In the genomic region with DNA sequence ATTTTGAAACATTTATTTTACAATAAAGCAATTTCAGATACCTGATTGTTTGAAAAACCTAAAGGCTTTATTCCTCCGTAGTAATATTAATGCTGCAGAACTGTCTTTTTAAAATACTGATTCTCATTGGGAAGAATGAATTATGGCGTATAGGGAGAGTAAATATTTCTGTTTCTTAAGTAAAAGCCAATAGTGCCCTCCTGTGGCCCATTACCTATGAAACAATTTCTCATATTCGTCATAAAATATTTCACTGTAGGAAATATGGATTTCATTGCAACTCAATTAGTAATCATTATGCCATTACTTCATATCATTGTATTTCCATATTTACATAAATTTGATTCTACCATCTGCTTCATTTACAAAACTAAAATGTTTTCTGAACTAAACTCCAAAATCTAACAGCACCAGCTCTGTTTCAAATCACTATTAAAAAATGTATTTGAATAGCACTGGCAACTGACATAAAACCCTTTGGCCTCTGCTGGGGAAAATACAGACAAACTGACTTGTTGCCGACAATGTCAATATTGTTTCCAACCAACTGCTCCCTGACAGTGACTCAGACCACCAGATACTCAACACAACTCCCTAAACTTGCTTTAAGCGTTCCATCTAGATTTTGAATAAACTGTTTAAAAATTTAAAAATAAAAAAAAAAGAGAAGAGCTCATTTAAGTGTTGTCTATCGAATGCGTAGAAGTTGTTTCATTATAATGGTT, we compare ENCODE assay signal across 10 cellular contexts.
DNase-seq lines count a peak whose midpoint lies in the region; ATAC-seq and TF ChIP-seq lines count a peak whose summit lies in the region.
"Had no signal": no experiment of that assay in that cellular context is flagged by ENCODE, and none has a peak within 500 bp of the region (broad histone marks: within the 10 kb centered on the region; RNA-seq: fewer than 3 reads in every experiment).

No MANE protein-coding gene starts in this region.

- H4K8ac ChIP-seq in H9 (replicated peaks; ENCODE audit: insufficient read length, low read depth, low read length): no peak overlapping the region

- H3K9me3 Mint-ChIP-seq in H9: no peaks in the 10 kb centered on the region

- no peak overlapping the region for H3K4me2 ChIP-seq in H9 (ENCODE audit: insufficient read depth, insufficient read length, low read length)
- peak overlapping the region; percentile 56 for H3K4me2 ChIP-seq in OCI-LY3 (ENCODE audit: low read length)

- no peak overlapping the region for H3K56ac ChIP-seq in H9 (ENCODE audit: insufficient read length, low read depth, low read length)

- H3K27me3 Mint-ChIP-seq in H9 (ENCODE audit: low read depth): no peaks in the 10 kb centered on the region

- H3T11ph ChIP-seq in H9 (ENCODE audit: low read length): no peak overlapping the region

- no peak overlapping the region for H2BK12ac ChIP-seq in H9 (ENCODE audit: insufficient read length, low read depth, low read length)

- no peak overlapping the region for H4K91ac ChIP-seq in H9 (ENCODE audit: insufficient read length, low read depth, low read length)

- H3K27ac Mint-ChIP-seq in H9: no peak overlapping the region

- DNase-seq in AG09309 (ENCODE audit: low read depth) (no peak), H9 (no peak), fibroblast of villous mesenchyme (ENCODE audit: low read depth) (peak; percentile 68), OCI-M2 (lab: John Stamatoyannopoulos, UW; ENCODE audit: unreplicated experiment) (no peak), NCI-H1092 (lab: John Stamatoyannopoulos, UW) (no peak)
- no peak for DNase-seq in activated CD4-positive, alpha-beta T cell treated with anti-CD3 and anti-CD28 coated beads, Interleukin-2, amount 50 U/mL, for 4 hours
- DNase-seq: T-helper 1 cell had no signal

- no peaks in the 10 kb centered on the region for H3K9me3 ChIP-seq in H9 (ENCODE audit: control insufficient read depth, low read depth, low read length)
- H3K9me3 ChIP-seq in OCI-LY3 (ENCODE audit: insufficient read depth, low read length): no peaks in the 10 kb centered on the region
- H3K9me3 ChIP-seq: ascending aorta had no signal

- no peak overlapping the region for H3K14ac ChIP-seq in H9 (ENCODE audit: insufficient read depth, low read length)

- H3K79me1 ChIP-seq in H9 (ENCODE audit: insufficient read depth, low read depth, low read length, poor library complexity, severe bottlenecking): no peaks in the 10 kb centered on the region

- no peak overlapping the region for H2AFZ ChIP-seq in H9 (ENCODE audit: low read length)
- peak overlapping the region; percentile 78; the same call in 1 of the 2 replicates for H2AFZ ChIP-seq in OCI-LY3 (ENCODE audit: low read depth, low read length)

- H4K20me1 ChIP-seq in H9 (ENCODE audit: control insufficient read depth, insufficient read depth, insufficient read length) (no peaks in the 10 kb centered on the region), OCI-LY3 (ENCODE audit: insufficient read depth, low read length) (no peaks in the 10 kb centered on the region)

- no CpG with 5 or more reads among the region's 7 CpGs for WGBS in H9 (ENCODE audit: extremely low coverage, insufficient read length, low lambda C conversion rate)

- no peaks in the 10 kb centered on the region for H3K23me2 ChIP-seq in H9 (ENCODE audit: insufficient read length, low read depth, low read length, poor library complexity, severe bottlenecking)

- H3K4me3 Mint-ChIP-seq in H9: no peak overlapping the region

- H2BK15ac ChIP-seq in H9 (ENCODE audit: low read depth, low read length): no peak overlapping the region

- H2BK20ac ChIP-seq in H9 (ENCODE audit: low read depth, low read length, poor library complexity, severe bottlenecking): no peak overlapping the region

- H3K9ac ChIP-seq in H9 (ENCODE audit: extremely low read depth, insufficient read length, low read length) (no peak overlapping the region), OCI-LY3 (ENCODE audit: low read length) (peak overlapping the region; percentile 28; the same call in 1 of the 2 replicates)

- H3K23ac ChIP-seq in H9 (ENCODE audit: insufficient read length, low read depth, low read length): no peak overlapping the region

- H3K4me3 ChIP-seq in AG09309 (ENCODE audit: control insufficient read depth, low read depth, low read length): no peak overlapping the region
- no peak overlapping the region; the same call in none of the 2 replicates for H3K4me3 ChIP-seq in OCI-LY3 (ENCODE audit: low read length)
- H3K4me3 ChIP-seq in fibroblast of villous mesenchyme (ENCODE audit: low read depth, low read length): no peak overlapping the region
- H3K4me3 ChIP-seq: ascending aorta had no signal

- H3K27me3 ChIP-seq in H9 (ENCODE audit: insufficient read depth, low read length): no peaks in the 10 kb centered on the region
- H3K27me3 ChIP-seq in OCI-LY3 (ENCODE audit: low read depth, low read length): no peaks in the 10 kb centered on the region
- H3K27me3 ChIP-seq: ascending aorta had no signal

- no peaks in the 10 kb centered on the region for H3K36me3 ChIP-seq in OCI-LY3 (replicated peaks; ENCODE audit: low read depth, low read length)
- H3K36me3 ChIP-seq: ascending aorta had no signal

- H3K18ac ChIP-seq in H9 (ENCODE audit: insufficient read length, low read depth, low read length): no peak overlapping the region

- no peaks in the 10 kb centered on the region for H3K79me2 ChIP-seq in H9 (ENCODE audit: insufficient read depth, low read length)
- no peaks in the 10 kb centered on the region for H3K79me2 ChIP-seq in OCI-LY3 (ENCODE audit: low read length)

- H4K5ac ChIP-seq in H9 (ENCODE audit: insufficient read length, low read depth, low read length): no peak overlapping the region

- no peak overlapping the region for H3K4ac ChIP-seq in H9 (ENCODE audit: low read depth, low read length)

- no peak overlapping the region for H2BK5ac ChIP-seq in H9 (ENCODE audit: insufficient read length, low read length)

- no peaks in the 10 kb centered on the region for H3K36me3 Mint-ChIP-seq in H9 (ENCODE audit: insufficient read depth in 1 of 3, low read depth in 3 of 3)

- ATAC-seq in HG02981 (IDR thresholded peaks at IDR 0.05; ENCODE audit: unreplicated experiment): no peak

- H2BK120ac ChIP-seq in H9 (ENCODE audit: low read depth, low read length, poor library complexity, severe bottlenecking): no peak overlapping the region

- H3K4me1 ChIP-seq in H9 (ENCODE audit: insufficient read depth, low read length) (no peaks in the 10 kb centered on the region), OCI-LY3 (ENCODE audit: low read length) (peaks cover 31% of the 10 kb centered on the region)
- H3K4me1 ChIP-seq: ascending aorta had no signal

- no peak overlapping the region for H2AK5ac ChIP-seq in H9 (ENCODE audit: insufficient read length, low read length)

- H3K27ac ChIP-seq in H9 (ENCODE audit: insufficient read length, low read depth, low read length) (no peak overlapping the region), OCI-LY3 (ENCODE audit: low read length) (peak overlapping the region; percentile 38)
- H3K27ac ChIP-seq: ascending aorta had no signal

- H3K4me1 Mint-ChIP-seq in H9: no peaks in the 10 kb centered on the region; a peak in 1 of 4 replicates

- peak; percentile 39 for TF ChIP-seq CTCF in AG09309 (IDR thresholded peaks at IDR 0.05; ENCODE audit: control insufficient read depth, insufficient read depth, low read depth, low read length, missing control alignments)
- TF ChIP-seq CTCF in H9 (conservative IDR thresholded peaks at IDR 0.05): peak; percentile 44
- peak; percentile 66 for TF ChIP-seq CTCF in OCI-LY3 (IDR thresholded peaks at IDR 0.05; ENCODE audit: low read depth, low read length)
- peak; percentile 35 for TF ChIP-seq CTCF in fibroblast of villous mesenchyme (IDR thresholded peaks at IDR 0.05; ENCODE audit: insufficient read depth, low read depth, low read length)
